In genomic region chr16:54931757-54932660, GRCh38 we compare ENCODE assay signal across 8 cellular contexts. TPM values are rescaled to one million over a fixed set of nuclear protein-coding genes. Genes with fewer than 3 reads are reported as not detected.
DNase-seq lines count a peak whose midpoint lies in the region; ATAC-seq and TF ChIP-seq lines count a peak whose summit lies in the region.

No MANE protein-coding gene starts in this region.

- no peaks in the 10 kb centered on the region for H3K36me3 ChIP-seq in CD4-positive, alpha-beta memory T cell (ENCODE audit: insufficient read depth, low read length)
- peaks cover 24% of the 10 kb centered on the region; the same call in 1 of the 2 replicates for H3K36me3 ChIP-seq in Loucy (ENCODE audit: insufficient read depth, low read length)

- POLR2A ChIA-PET in CD4-positive, alpha-beta memory T cell (lab: Charles Lee; ENCODE audit: partially characterized antibody): no interaction called here

- no peaks in the 10 kb centered on the region for H3F3A ChIP-seq in Loucy (ENCODE audit: low read depth)

- peak overlapping the region; percentile 97 for H3K9ac ChIP-seq in Loucy (ENCODE audit: low read depth, low read length, poor library complexity, severe bottlenecking)

- no peak overlapping the region for H2AFZ ChIP-seq in Loucy (ENCODE audit: low read length)

- H3K27me3 Mint-ChIP-seq in CD4-positive, alpha-beta memory T cell: peaks cover 45 to 56% of the 10 kb centered on the region in 2 donors
- H3K27me3 Mint-ChIP-seq in nephron (ENCODE audit: low read depth): peaks cover 88% of the 10 kb centered on the region

- no peak overlapping the region for H3K4me3 ChIP-seq in CD4-positive, alpha-beta memory T cell (ENCODE audit: low read length in 2 of 2)
- H3K4me3 ChIP-seq in Loucy (ENCODE audit: low read length, poor library complexity, severe bottlenecking) (peak overlapping the region; percentile 81), coronary artery (peak overlapping the region; percentile 80)

- no peaks in the 10 kb centered on the region for H3K9me2 ChIP-seq in Loucy (replicated peaks; ENCODE audit: low read depth, low read length)

- H3K4me1 ChIP-seq in CD4-positive, alpha-beta memory T cell (ENCODE audit: insufficient read depth, low read length): peaks cover 30% of the 10 kb centered on the region
- H3K4me1 ChIP-seq in Loucy (ENCODE audit: insufficient read depth, low read length, poor library complexity, severe bottlenecking): peaks cover 11% of the 10 kb centered on the region

- H3K27me3 ChIP-seq in CD4-positive, alpha-beta memory T cell (ENCODE audit: insufficient read depth, low read length): peaks cover 39% of the 10 kb centered on the region
- no peaks in the 10 kb centered on the region for H3K27me3 ChIP-seq in Loucy (ENCODE audit: insufficient read depth, low read length, poor library complexity, severe bottlenecking)

- H3K9me3 ChIP-seq in CD4-positive, alpha-beta memory T cell (ENCODE audit: control insufficient read depth in 1 of 2, low read length in 2 of 2): no peaks in the 10 kb centered on the region
- H3K9me3 ChIP-seq in Loucy (ENCODE audit: insufficient read depth, low read depth, low read length): no peaks in the 10 kb centered on the region

- DNase-seq in CD4-positive, alpha-beta memory T cell: peak in 1 of 5 donors; percentile 10
- DNase-seq in coronary artery (ENCODE audit: low spot score) (no peak), NCI-H128 (lab: John Stamatoyannopoulos, UW; ENCODE audit: unreplicated experiment) (no peak), H4 (ENCODE audit: low spot score) (no peak)

- peaks cover 84% of the 10 kb centered on the region for H3K79me2 ChIP-seq in Loucy (ENCODE audit: insufficient read depth, low read length)

- peaks cover 22 to 50% (median 33%) of the 10 kb centered on the region in 4 donors for H3K4me1 Mint-ChIP-seq in CD4-positive, alpha-beta memory T cell
- H3K4me1 Mint-ChIP-seq in nephron: peaks cover 41% of the 10 kb centered on the region

- TF ChIP-seq CTCF in Loucy (conservative IDR thresholded peaks at IDR 0.05; ENCODE audit: low read length) (no peak), coronary artery (IDR thresholded peaks at IDR 0.05) (no peak), nephron (IDR thresholded peaks at IDR 0.05; ENCODE audit: unreplicated experiment in 3 of 3) (no peak)

- peak overlapping the region; percentile 72 for H3K4me2 ChIP-seq in Loucy (ENCODE audit: low read depth, low read length, poor library complexity, severe bottlenecking)

- H3K27ac ChIP-seq in CD4-positive, alpha-beta memory T cell (ENCODE audit: low read depth, low read length): no peak overlapping the region
- H3K27ac ChIP-seq in coronary artery: peak overlapping the region; percentile 59 to 95

- H3K36me3 Mint-ChIP-seq in CD4-positive, alpha-beta memory T cell: peaks cover 0 to 11% of the 10 kb centered on the region in 2 donors
- H3K36me3 Mint-ChIP-seq in nephron (ENCODE audit: low read depth): peaks cover 17% of the 10 kb centered on the region

- H3K9me3 Mint-ChIP-seq in CD4-positive, alpha-beta memory T cell: peaks cover 0 to 28% (median 20%) of the 10 kb centered on the region in 8 donors
- no peaks in the 10 kb centered on the region for H3K9me3 Mint-ChIP-seq in nephron

- CTCF ChIA-PET in CD4-positive, alpha-beta memory T cell (lab: Charles Lee; ENCODE audit: partially characterized antibody): no interaction called here

- H3K4me3 Mint-ChIP-seq in CD4-positive, alpha-beta memory T cell: peak overlapping the region; percentile 51 to 73 (median 64)
- H3K4me3 Mint-ChIP-seq in nephron: peak overlapping the region; percentile 84 to 89 (median 88)

- peak overlapping the region in 2 of 7 donors; percentile 41 to 52 for H3K27ac Mint-ChIP-seq in CD4-positive, alpha-beta memory T cell
- H3K27ac Mint-ChIP-seq in nephron: peak overlapping the region in 1 of 3 experiments; percentile 92

- intact Hi-C loops in CD4-positive, alpha-beta memory T cell (cut with micrococcal nuclease): no loop called here

- peaks cover 50% of the 10 kb centered on the region for H4K20me1 ChIP-seq in Loucy (ENCODE audit: insufficient read depth, low read length, poor library complexity, severe bottlenecking)

- ATAC-seq in HG02642 (IDR thresholded peaks at IDR 0.05; ENCODE audit: poor library complexity, unreplicated experiment): no peak
- no peak for ATAC-seq in HG02840 (IDR thresholded peaks at IDR 0.05; ENCODE audit: low FRiP score, unreplicated experiment)

RNA-seq across cellular contexts. Expression of gene IRX5, which starts 1.3 kb away (rescaled TPM):
- not detected for total RNA-seq in CD4-positive, alpha-beta memory T cell
- under 1 TPM in 1 of 2 donors, not detected in 1; 0.10 TPM for polyA plus RNA-seq in CD4-positive, alpha-beta memory T cell
- total RNA-seq in H4 (2014; rRNA removed; shearing (Covaris generic)): 0.72 and 3.5 TPM in 2 replicates

Comparison
In these comparisons a context has a peak if more than half of its experiments do, and no peak if none do; other contexts are left out.
1. H3K4me3 ChIP-seq: peak in Loucy (single experiment) and coronary artery (single experiment); none in CD4-positive, alpha-beta memory T cell (0 of 2).